Comparison of ENCODE assay signal across 14 cellular contexts in genomic region chr5:132445930-132446329, GRCh38. TPM values are rescaled to one million over a fixed set of nuclear protein-coding genes. Genes with fewer than 3 reads are reported as not detected.
A peak's percentile ranks its signal among the peaks of the same experiment; 100 is the strongest.
DNase-seq lines count a peak whose midpoint lies in the region; ATAC-seq and TF ChIP-seq lines count a peak whose summit lies in the region.
"Had no signal": no experiment of that assay in that cellular context is flagged by ENCODE, and none has a peak within 500 bp of the region (broad histone marks: within the 10 kb centered on the region; RNA-seq: fewer than 3 reads in every experiment).

No MANE protein-coding gene starts in this region.

- POLR2A ChIA-PET in MCF 10A (lab: Yijun Ruan, JAX): interaction anchor here (1.0 to 3.2 kb wide), 6 partner anchors 18 to 50 kb away, joined by 4 to 15 read pairs (median 8); partner anchors contain the start of gene IRF1

- H3K4me3 ChIP-seq in HUES48 (ENCODE audit: low read depth, low read length): no peak overlapping the region
- no peak overlapping the region for H3K4me3 ChIP-seq in lung
- H3K4me3 ChIP-seq in thoracic aorta: no peak overlapping the region
- H3K4me3 ChIP-seq in HAP-1: no peak overlapping the region
- H3K4me3 ChIP-seq: K562 had no signal

- DNase-seq in MCF 10A (ENCODE audit: unreplicated experiment) (peak; percentile 74), lung (ENCODE audit: low spot score) (no peak), thoracic aorta (ENCODE audit: low spot score) (no peak), NOMO-1 treated with DMSO at 0.1 percent for 48 hours (lab: John Stamatoyannopoulos, UW; ENCODE audit: unreplicated experiment) (no peak), HAP-1 (ENCODE audit: low spot score in 2 of 2) (no peak)
- DNase-seq: activated CD4-positive, CD25-positive, alpha-beta regulatory T cell treated with anti-CD3 and anti-CD28 coated beads, Interleukin-2, amount 50 U/mL, for 72 hours; activated naive CD8-positive, alpha-beta T cell treated with anti-CD3 and anti-CD28 coated beads, Interleukin-2, amount 10 ng/mL, durations not matched to agents 7 days and 5 days; NCI-H2171; stimulated activated CD4-positive, alpha-beta T cell treated with anti-CD3 and anti-CD28 coated beads, Interleukin-1b, Interleukin-23, amount 100 ng/mL, for 48 hours; stimulated activated naive CD8-positive, alpha-beta T cell treated with anti-CD3 and anti-CD28 coated beads, Interleukin-15, amount 100 ng/mL, for 72 hours had no signal

- H3K4me1 Mint-ChIP-seq in MCF 10A (ENCODE audit: insufficient read depth, unreplicated experiment): peaks cover 44% of the 10 kb centered on the region

- H3K9me3 Mint-ChIP-seq in MCF 10A (ENCODE audit: unreplicated experiment): peaks cover 8% of the 10 kb centered on the region

- intact Hi-C loops in MCF 10A (cut with micrococcal nuclease): no loop called here

- H3K27me3 ChIP-seq in HUES48 (ENCODE audit: control insufficient read depth, insufficient read depth, low read length): no peaks in the 10 kb centered on the region
- no peaks in the 10 kb centered on the region for H3K27me3 ChIP-seq in lung (ENCODE audit: control insufficient read depth, insufficient read depth)
- H3K27me3 ChIP-seq in thoracic aorta (replicated peaks; ENCODE audit: insufficient read depth): no peaks in the 10 kb centered on the region
- no peaks in the 10 kb centered on the region for H3K27me3 ChIP-seq in HAP-1 (ENCODE audit: low read depth)

- H3K9me3 ChIP-seq in HUES48 (ENCODE audit: control insufficient read depth, insufficient read depth, low read length): no peaks in the 10 kb centered on the region
- H3K9me3 ChIP-seq in lung (ENCODE audit: control insufficient read depth in 2 of 2, insufficient read depth in 1 of 2, low read length in 1 of 2): no peaks in the 10 kb centered on the region
- H3K9me3 ChIP-seq in thoracic aorta: no peaks in the 10 kb centered on the region
- no peaks in the 10 kb centered on the region for H3K9me3 ChIP-seq in HAP-1

- WGBS in lung, 2 donors: 54 to 70% methylated on average over 2 to 3 of the region's 3 CpGs

- no TSS peak for BruUV-seq in MCF 10A (replicated peaks; lab: Mats Ljungman, UMichigan)

- no peaks in the 10 kb centered on the region for H3K27me3 Mint-ChIP-seq in MCF 10A (ENCODE audit: insufficient read depth, unreplicated experiment)
- H3K27me3 Mint-ChIP-seq: activated naive CD8-positive, alpha-beta T cell treated with anti-CD3 and anti-CD28 coated beads, Interleukin-2, amount 10 ng/mL, durations not matched to agents 7 days and 5 days; stimulated activated naive CD8-positive, alpha-beta T cell treated with anti-CD3 and anti-CD28 coated beads, Interleukin-15, amount 100 ng/mL, for 72 hours had no signal

- H3K36me3 ChIP-seq in HUES48 (ENCODE audit: control insufficient read depth, insufficient read depth, low read length) (no peaks in the 10 kb centered on the region), lung (ENCODE audit: control insufficient read depth in 2 of 2, insufficient read depth in 2 of 2, low read length in 2 of 2) (peaks cover 0 to 6% of the 10 kb centered on the region in 2 donors), thoracic aorta (no peaks in the 10 kb centered on the region), HAP-1 (replicated peaks) (no peaks in the 10 kb centered on the region)

- in situ Hi-C loops in HAP-1 (cut with MboI; ENCODE audit: low sequenced_read_pairs): no loop called here

- TF ChIP-seq CTCF in MCF 10A (IDR thresholded peaks at IDR 0.05; ENCODE audit: unreplicated experiment) (no peak), lung (IDR thresholded peaks at IDR 0.05; ENCODE audit: control extremely low read depth, extremely low read depth) (no peak), thoracic aorta (IDR thresholded peaks at IDR 0.05) (no peak)

- ATAC-seq in lung (ENCODE audit: insufficient read depth, low FRiP score): no peak
- ATAC-seq in thoracic aorta (ENCODE audit: insufficient number of reproducible peaks, low FRiP score, low read depth): no peak
- no peak for ATAC-seq in HG03442 (IDR thresholded peaks at IDR 0.05; ENCODE audit: unreplicated experiment)
- no peak for ATAC-seq in GM21825 (IDR thresholded peaks at IDR 0.05; ENCODE audit: unreplicated experiment)
- ATAC-seq: K562; stimulated activated naive CD8-positive, alpha-beta T cell treated with anti-CD3 and anti-CD28 coated beads, Interleukin-15, amount 100 ng/mL, for 72 hours had no signal

- H3K27ac Mint-ChIP-seq in MCF 10A (ENCODE audit: low read depth, unreplicated experiment): peak overlapping the region; percentile 34

- H3K4me1 ChIP-seq in HUES48 (ENCODE audit: control insufficient read depth, insufficient read depth, low read length) (peaks cover 22% of the 10 kb centered on the region; the same call in 1 of the 2 replicates), lung (ENCODE audit: control insufficient read depth in 2 of 2, insufficient read depth in 2 of 2, low read length in 2 of 2) (peaks cover 31 to 32% of the 10 kb centered on the region in 2 donors), thoracic aorta (ENCODE audit: control insufficient read depth in 1 of 2, low read depth in 2 of 2) (peaks cover 18 to 41% of the 10 kb centered on the region in 2 donors), HAP-1 (peaks cover 12% of the 10 kb centered on the region)

- CTCF ChIA-PET in MCF 10A (lab: Yijun Ruan, JAX): interaction anchor here (0.8 to 4.7 kb wide), 4 partner anchors 12 to 34 kb away, joined by 4 to 28 read pairs (median 10); no protein-coding TSS in a partner anchor

- no peaks in the 10 kb centered on the region for H3K36me3 Mint-ChIP-seq in MCF 10A (ENCODE audit: insufficient read depth, unreplicated experiment)

- H3K27ac ChIP-seq in HUES48 (ENCODE audit: low read depth, low read length) (peak overlapping the region; percentile 42), lung (ENCODE audit: low read depth in 1 of 2, low read length in 1 of 2) (peak overlapping the region; percentile 52 to 68), thoracic aorta (peak overlapping the region; percentile 55 to 75)

- H3K4me3 Mint-ChIP-seq in MCF 10A (ENCODE audit: unreplicated experiment): no peak overlapping the region
- H3K4me3 Mint-ChIP-seq: activated naive CD8-positive, alpha-beta T cell treated with anti-CD3 and anti-CD28 coated beads, Interleukin-2, amount 10 ng/mL, durations not matched to agents 7 days and 5 days; stimulated activated naive CD8-positive, alpha-beta T cell treated with anti-CD3 and anti-CD28 coated beads, Interleukin-15, amount 100 ng/mL, for 72 hours had no signal

- no peak overlapping the region for H3K9ac ChIP-seq in HUES48 (ENCODE audit: low read depth, low read length)

RNA-seq across cellular contexts. Expression of gene IRF1, which starts 44.6 kb away (rescaled TPM):
- 18.7 and 23.0 TPM in 2 replicates for total RNA-seq in MCF 10A (2022)
- total RNA-seq in lung: 10 to 100 TPM; 53.8 to 83.2 TPM
- polyA plus RNA-seq in lung: 100 to 1,000 TPM in 1 of 2 donors, 10 to 100 TPM in 1; 32.9 to 141 TPM
- 10 to 100 TPM; 31.3 to 57.7 TPM for total RNA-seq in thoracic aorta
